ENCODE assay signal across 8 cellular contexts in genomic region chr10:3486346-3487065, GRCh38.
A peak's percentile ranks its signal among the peaks of the same experiment; 100 is the strongest.
DNase-seq lines count a peak whose midpoint lies in the region; ATAC-seq, FAIRE-seq and TF ChIP-seq lines count a peak whose summit lies in the region.

No MANE protein-coding gene starts in this region.

- H3K27ac ChIP-seq in PC-9 (no peak overlapping the region), trophoblast cell (ENCODE audit: low read depth, low read length) (peak overlapping the region; percentile 57)

- H3K9me2 ChIP-seq in PC-9 (ENCODE audit: insufficient read depth) = no peaks in the 10 kb centered on the region

- no peak for ATAC-seq in GM21526 (IDR thresholded peaks at IDR 0.05; ENCODE audit: low FRiP score, unreplicated experiment)

- CTCF ChIA-PET in PC-9 (lab: Charles Lee) = no interaction called here

- no peaks in the 10 kb centered on the region for H3K36me3 ChIP-seq in PC-9 (ENCODE audit: low read depth)
- no peaks in the 10 kb centered on the region for H3K36me3 ChIP-seq in trophoblast cell (ENCODE audit: control insufficient read depth in 1 of 2, insufficient read depth in 2 of 2, low read length in 2 of 2)

- no peak overlapping the region for H3K14ac ChIP-seq in trophoblast cell (ENCODE audit: low read length)

- TF ChIP-seq POLR2A in H54 (IDR thresholded peaks at IDR 0.05; ENCODE audit: low read depth, low read length) = no peak

- H3K79me2 ChIP-seq in PC-9 (ENCODE audit: low read depth) = no peaks in the 10 kb centered on the region
- H3K79me2 ChIP-seq in trophoblast cell (ENCODE audit: control insufficient read depth, insufficient read depth, low read length, poor library complexity) = no peaks in the 10 kb centered on the region

- H4K8ac ChIP-seq in trophoblast cell (ENCODE audit: low read depth, low read length) = peak overlapping the region; percentile 5

- H3K9ac ChIP-seq in trophoblast cell (ENCODE audit: low read length) = no peak overlapping the region

- H3K9me3 ChIP-seq in PC-9 (ENCODE audit: insufficient read depth, low read depth) (no peaks in the 10 kb centered on the region), trophoblast cell (ENCODE audit: insufficient read depth, low read depth, low read length) (no peaks in the 10 kb centered on the region)

- DNase-seq in H54 (ENCODE audit: insufficient read length, low spot score) (peak; percentile 51), PC-9 (peak; percentile 82 to 89), fibroblast of mammary gland (ENCODE audit: low read depth) (peak; percentile 36), trophoblast cell (peak; percentile 94 to 98), OCI-M2 (lab: John Stamatoyannopoulos, UW; ENCODE audit: unreplicated experiment) (no peak), superior temporal gyrus (ENCODE audit: extremely low spot score) (no peak)
- no peak for DNase-seq in activated CD4-positive, CD25-positive, alpha-beta regulatory T cell treated with anti-CD3 and anti-CD28 coated beads, Interleukin-2, amount 50 U/mL, for 72 hours

- POLR2A ChIA-PET in PC-9 (lab: Charles Lee; ENCODE audit: unreplicated experiment) = interaction anchor here (0.6 to 0.7 kb wide), 2 partner anchors 52 to 790 kb away, joined by 3 to 5 read pairs; no protein-coding TSS in a partner anchor

- H2AFZ ChIP-seq in PC-9 (no peak overlapping the region), trophoblast cell (ENCODE audit: insufficient read depth, low read length, poor library complexity) (no peak overlapping the region)

- H3K23ac ChIP-seq in trophoblast cell (ENCODE audit: low read length) = no peak overlapping the region

- no TSS peak for BruUV-seq in PC-9 (replicated peaks; lab: Mats Ljungman, UMichigan)

- H2BK12ac ChIP-seq in trophoblast cell (ENCODE audit: low read length) = peak overlapping the region; percentile 62

- H3K4me1 ChIP-seq in PC-9 (replicated peaks; ENCODE audit: insufficient read depth) = peaks cover 26% of the 10 kb centered on the region
- H3K4me1 ChIP-seq in trophoblast cell (ENCODE audit: control insufficient read depth in 1 of 2, insufficient read depth in 2 of 2, low read length in 2 of 2) = peaks cover 29 to 44% of the 10 kb centered on the region in 2 experiments

- H4K20me1 ChIP-seq in PC-9 (ENCODE audit: insufficient read depth) = no peaks in the 10 kb centered on the region

- peak overlapping the region; percentile 77 for H3K18ac ChIP-seq in trophoblast cell (ENCODE audit: low read length)

- no peak for FAIRE-seq in H54 (lab: Jason Lieb, UNC)

- peak overlapping the region; percentile 71 for H4K91ac ChIP-seq in trophoblast cell (ENCODE audit: low read depth, low read length)

- H2AK5ac ChIP-seq in trophoblast cell (ENCODE audit: low read length) = peak overlapping the region; percentile 40

- peak overlapping the region; percentile 12; the same call in 1 of the 2 replicates for H3K4me2 ChIP-seq in PC-9
- peak overlapping the region; percentile 6 for H3K4me2 ChIP-seq in trophoblast cell (ENCODE audit: low read length)

- peaks cover 20% of the 10 kb centered on the region for H3F3A ChIP-seq in PC-9 (ENCODE audit: insufficient read depth, low read depth)

- intact Hi-C loops in PC-9 (cut with micrococcal nuclease; ENCODE audit: unreplicated experiment) = no loop called here

- peaks cover 25% of the 10 kb centered on the region for H3K79me1 ChIP-seq in trophoblast cell (ENCODE audit: low read length)

- peak overlapping the region; percentile 70 for H2BK120ac ChIP-seq in trophoblast cell (ENCODE audit: insufficient read depth, low read length, poor library complexity)

- peak overlapping the region; percentile 25 for H3K4ac ChIP-seq in trophoblast cell (ENCODE audit: low read depth, low read length)

- H3K4me3 ChIP-seq in PC-9 (no peak overlapping the region), fibroblast of mammary gland (ENCODE audit: control insufficient read depth, low read depth, low read length) (no peak overlapping the region), trophoblast cell (ENCODE audit: low read depth, low read length) (no peak overlapping the region)

- no CpG with 5 or more reads among the region's 12 CpGs for WGBS in trophoblast cell (ENCODE audit: extremely low coverage, insufficient coverage, insufficient read length)

- no peak overlapping the region for H4K12ac ChIP-seq in trophoblast cell (ENCODE audit: low read depth, low read length)

- peak overlapping the region; percentile 65 for H2BK5ac ChIP-seq in trophoblast cell (ENCODE audit: low read depth, low read length, poor library complexity)

- H3K27me3 ChIP-seq in PC-9 (ENCODE audit: insufficient read depth, low read depth) (no peaks in the 10 kb centered on the region), trophoblast cell (ENCODE audit: insufficient read depth, low read length) (no peaks in the 10 kb centered on the region)

- TF ChIP-seq CTCF in PC-9 (conservative IDR thresholded peaks at IDR 0.05) (no peak), fibroblast of mammary gland (conservative IDR thresholded peaks at IDR 0.05; ENCODE audit: control insufficient read depth, insufficient read depth, low read depth, low read length) (no peak)

Comparison
In these comparisons a context has a peak if more than half of its experiments do, and no peak if none do; other contexts are left out.
1. DNase-seq: peak in H54 (single experiment), PC-9 (2 of 2), fibroblast of mammary gland (single experiment) and trophoblast cell (2 of 2); none in OCI-M2 (single experiment), superior temporal gyrus (single experiment) and activated CD4-positive, CD25-positive, alpha-beta regulatory T cell treated with anti-CD3 and anti-CD28 coated beads, Interleukin-2, amount 50 U/mL, for 72 hours (single experiment).